10 cellular contexts compared by ENCODE assay signal in genomic region chr2:173119069-173119807, GRCh38. TPM values are rescaled to one million over a fixed set of nuclear protein-coding genes. Genes with fewer than 3 reads are reported as not detected.
A peak's percentile ranks its signal among the peaks of the same experiment; 100 is the strongest.
DNase-seq lines count a peak whose midpoint lies in the region; ATAC-seq and TF ChIP-seq lines count a peak whose summit lies in the region.
"Had no signal": no experiment of that assay in that cellular context is flagged by ENCODE, and none has a peak within 500 bp of the region (broad histone marks: within the 10 kb centered on the region; RNA-seq: fewer than 3 reads in every experiment).

No MANE protein-coding gene starts in this region.

- H3K27me3 ChIP-seq in fibroblast of lung (ENCODE audit: control insufficient read depth, insufficient read depth, low read length) = no peaks in the 10 kb centered on the region

- peaks cover 1 to 5% of the 10 kb centered on the region in 2 donors for H3K36me3 Mint-ChIP-seq in activated T-cell treated with anti-CD3 and anti-CD28 coated beads, Interleukin-2, amount 50 U/mL, for 72 hours (ENCODE audit: insufficient read depth in 2 of 2)

- no peak overlapping the region for H3K27ac Mint-ChIP-seq in activated T-cell treated with anti-CD3 and anti-CD28 coated beads, Interleukin-2, amount 50 U/mL, for 72 hours
- H3K27ac Mint-ChIP-seq: activated naive CD8-positive, alpha-beta T cell treated with anti-CD3 and anti-CD28 coated beads, Interleukin-2, amount 10 ng/mL, durations not matched to agents 7 days and 5 days had no signal

- H3K9me3 Mint-ChIP-seq in activated T-cell treated with anti-CD3 and anti-CD28 coated beads, Interleukin-2, amount 50 U/mL, for 72 hours = peaks cover 0 to 5% of the 10 kb centered on the region in 2 donors

- no peak overlapping the region for H2AFZ ChIP-seq in fibroblast of lung (ENCODE audit: low read length)

- peaks cover 18% of the 10 kb centered on the region for H3K79me2 ChIP-seq in fibroblast of lung (ENCODE audit: control insufficient read depth, insufficient read depth, low read length)

- H3K27ac ChIP-seq in fibroblast of lung (ENCODE audit: insufficient read depth, low read length) = no peak overlapping the region

- H3K9me3 ChIP-seq in fibroblast of lung (ENCODE audit: control insufficient read depth, insufficient read depth, low read depth, low read length) = no peaks in the 10 kb centered on the region

- ATAC-seq in HG02973 (IDR thresholded peaks at IDR 0.05; ENCODE audit: unreplicated experiment) = no peak
- ATAC-seq in activated T-cell treated with anti-CD3 and anti-CD28 coated beads, Interleukin-2, amount 50 U/mL, for 72 hours (replicated peaks in 1 of 2) = no peak

- H3K4me1 ChIP-seq in fibroblast of lung (ENCODE audit: control insufficient read depth, extremely low read depth, insufficient read depth, low read length) = no peaks in the 10 kb centered on the region

- no peak overlapping the region for H3K4me2 ChIP-seq in fibroblast of lung (ENCODE audit: extremely low read depth, insufficient read depth, low read length)

- no peak for TF ChIP-seq CTCF in fibroblast of lung (conservative IDR thresholded peaks at IDR 0.05 in 1 of 2, IDR thresholded peaks at IDR 0.05 in 1 of 2; ENCODE audit: low read depth in 1 of 2, low read length in 2 of 2)

- H3K9ac ChIP-seq in fibroblast of lung (ENCODE audit: insufficient read depth, low read length) = no peak overlapping the region

- DNase-seq in DMS53 (lab: John Stamatoyannopoulos, UW) (peak; percentile 63), DMS53 treated with DMSO at 0.1 percent for 48 hours (lab: John Stamatoyannopoulos, UW; ENCODE audit: unreplicated experiment) (no peak), NCI-H2196 (lab: John Stamatoyannopoulos, UW; ENCODE audit: unreplicated experiment) (peak; percentile 77), fibroblast of lung (ENCODE audit: low read depth in 2 of 2) (peak; percentile 26 to 31), stromal cell of bone marrow (ENCODE audit: low read depth) (peak; percentile 37)
- no peak for DNase-seq in activated T-cell treated with anti-CD3 and anti-CD28 coated beads, Interleukin-2, amount 50 U/mL, for 72 hours
- DNase-seq in stimulated activated naive CD4-positive, alpha-beta T cell treated with Interleukin-2 at 50 U/mL for 16 hours (lab: John Stamatoyannopoulos, UW) = no peak
- DNase-seq: activated naive CD8-positive, alpha-beta T cell treated with anti-CD3 and anti-CD28 coated beads, Interleukin-2, amount 10 ng/mL, durations not matched to agents 7 days and 5 days; MV-4-11 had no signal

- H3K4me3 Mint-ChIP-seq in activated T-cell treated with anti-CD3 and anti-CD28 coated beads, Interleukin-2, amount 50 U/mL, for 72 hours = no peak overlapping the region
- H3K4me3 Mint-ChIP-seq: activated naive CD8-positive, alpha-beta T cell treated with anti-CD3 and anti-CD28 coated beads, Interleukin-2, amount 10 ng/mL, durations not matched to agents 7 days and 5 days had no signal

- peaks cover 18% of the 10 kb centered on the region for H3K27me3 Mint-ChIP-seq in activated T-cell treated with anti-CD3 and anti-CD28 coated beads, Interleukin-2, amount 50 U/mL, for 72 hours (ENCODE audit: low read depth)

- no peaks in the 10 kb centered on the region for H3K36me3 ChIP-seq in fibroblast of lung (ENCODE audit: control insufficient read depth, insufficient read depth, low read length)

- peaks cover 9% of the 10 kb centered on the region for H3K4me1 Mint-ChIP-seq in activated T-cell treated with anti-CD3 and anti-CD28 coated beads, Interleukin-2, amount 50 U/mL, for 72 hours (ENCODE audit: low read depth)

- H3K4me3 ChIP-seq in fibroblast of lung (replicated peaks in 1 of 4; ENCODE audit: control extremely low read depth in 1 of 4, insufficient read depth in 1 of 4, low read depth in 3 of 4, low read length in 4 of 4) = no peak overlapping the region

- H4K20me1 ChIP-seq in fibroblast of lung (ENCODE audit: control insufficient read depth, extremely low read depth, insufficient read depth, low read length) = no peaks in the 10 kb centered on the region

RNA-seq across cellular contexts. Expression of gene MAP3K20, which starts 43.6 kb away (rescaled TPM):
- 120 and 138 TPM in 2 replicates for total RNA-seq in fibroblast of lung
- 59.3 and 105 TPM in 2 replicates for polyA plus RNA-seq in fibroblast of lung
- 37.0 and 69.9 TPM in 2 replicates for polyA plus RNA-seq in fibroblast of lung (2012)
- polyA minus RNA-seq in fibroblast of lung (ENCODE audit: low replicate concordance) = 11.8 and 28.4 TPM in 2 replicates
- total RNA-seq in activated T-cell treated with anti-CD3 and anti-CD28 coated beads, Interleukin-2, amount 50 U/mL, for 72 hours = 10 to 100 TPM; 10.1 to 11.9 TPM

Comparison
In these comparisons a context has a peak if more than half of its experiments do, and no peak if none do; other contexts are left out.
1. DNase-seq: peak in DMS53 (single experiment), NCI-H2196 (single experiment), fibroblast of lung (2 of 2) and stromal cell of bone marrow (single experiment); none in DMS53 treated with DMSO at 0.1 percent for 48 hours (single experiment), activated T-cell treated with anti-CD3 and anti-CD28 coated beads, Interleukin-2, amount 50 U/mL, for 72 hours (0 of 2) and stimulated activated naive CD4-positive, alpha-beta T cell treated with Interleukin-2 at 50 U/mL for 16 hours (single experiment).